8 cellular contexts compared by ENCODE assay signal in the genomic region with DNA sequence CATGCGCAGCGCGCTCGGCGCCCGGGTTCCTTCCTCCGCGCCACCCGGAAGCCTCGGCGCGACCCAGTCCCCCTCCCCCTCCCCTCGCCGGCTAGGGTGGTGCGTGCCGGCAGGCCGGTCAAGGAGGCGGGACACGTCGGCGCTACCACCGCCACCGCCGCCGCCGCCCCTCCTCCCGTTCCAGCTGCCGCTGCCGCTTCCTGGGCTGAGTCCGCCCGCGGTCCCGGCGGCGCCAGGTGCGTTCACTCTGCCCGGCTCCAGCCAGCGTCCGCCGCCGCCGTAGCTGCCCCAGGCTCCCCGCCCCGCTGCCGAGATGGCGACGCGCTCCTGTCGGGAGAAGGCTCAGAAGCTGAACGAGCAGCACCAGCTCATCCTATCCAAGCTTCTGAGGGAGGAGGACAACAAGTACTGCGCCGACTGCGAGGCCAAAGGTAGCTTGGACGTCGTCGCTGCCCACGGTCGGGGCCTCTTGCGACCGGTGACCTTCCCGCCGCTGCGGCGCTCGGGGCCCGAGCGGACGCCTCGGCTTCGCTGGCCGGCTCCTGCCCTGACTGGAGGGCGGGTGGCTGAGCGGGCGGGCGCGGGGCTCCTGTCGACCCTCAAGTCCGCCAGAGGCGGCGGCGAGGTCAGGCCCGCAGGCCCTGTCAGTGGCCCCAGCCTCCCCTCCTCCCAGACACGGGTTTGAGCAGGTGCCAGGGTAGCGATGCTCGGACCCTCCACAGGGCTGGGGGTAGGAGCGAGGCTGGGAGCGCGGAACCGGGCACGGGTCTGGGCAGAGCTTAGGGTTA. TPM values are rescaled to one million over a fixed set of nuclear protein-coding genes. Genes with fewer than 3 reads are reported as not detected.
A peak's percentile ranks its signal among the peaks of the same experiment; 100 is the strongest.
DNase-seq lines count a peak whose midpoint lies in the region; ATAC-seq and TF ChIP-seq lines count a peak whose summit lies in the region.

A gene (plus strand): TSS at position 173 of the 788 bp plus-strand sequence. CDS start 141 bp downstream, at position 314.

- intact Hi-C loops in left cardiac atrium (cut with DNase I), result loop anchor here in 1 of 2 donors (5.0 kb wide), 1 partner anchor 116 kb away; no protein-coding TSS in a partner anchor

- peak within 1 kb of the TSS; percentile 92 for H3K4me3 Mint-ChIP-seq in T-helper 1 cell treated with Interleukin-12 subunit alpha and Interleukin-12 subunit beta and Interleukin-4 antibody, amounts not matched to agents 30 μg/mL and 1 μg/mL, for 36 hours
- H3K4me3 Mint-ChIP-seq in progenitor cell of endocrine pancreas (ENCODE audit: low read depth), result peak within 1 kb of the TSS; percentile 90

- H3K36me3 Mint-ChIP-seq in T-helper 1 cell treated with Interleukin-12 subunit alpha and Interleukin-12 subunit beta and Interleukin-4 antibody, amounts not matched to agents 30 μg/mL and 1 μg/mL, for 36 hours (ENCODE audit: low read depth), result peaks cover 20% of the 10 kb centered on the region
- no peaks in the 10 kb centered on the region for H3K36me3 Mint-ChIP-seq in progenitor cell of endocrine pancreas (ENCODE audit: insufficient read depth)

- peaks cover 50% of the 10 kb centered on the region for H3K4me1 Mint-ChIP-seq in T-helper 1 cell treated with Interleukin-12 subunit alpha and Interleukin-12 subunit beta and Interleukin-4 antibody, amounts not matched to agents 30 μg/mL and 1 μg/mL, for 36 hours (ENCODE audit: low read depth)
- peaks cover 37% of the 10 kb centered on the region for H3K4me1 Mint-ChIP-seq in progenitor cell of endocrine pancreas (ENCODE audit: low read depth)

- H3K9me3 Mint-ChIP-seq in T-helper 1 cell treated with Interleukin-12 subunit alpha and Interleukin-12 subunit beta and Interleukin-4 antibody, amounts not matched to agents 30 μg/mL and 1 μg/mL, for 36 hours, result no peaks in the 10 kb centered on the region
- H3K9me3 Mint-ChIP-seq in progenitor cell of endocrine pancreas (ENCODE audit: low read depth), result no peaks in the 10 kb centered on the region

- ATAC-seq in HG02852 (IDR thresholded peaks at IDR 0.05; ENCODE audit: unreplicated experiment) (peak; percentile 90), left cardiac atrium (peak; percentile 99)

- peak within 1 kb of the TSS; percentile 92 for H3K27ac Mint-ChIP-seq in T-helper 1 cell treated with Interleukin-12 subunit alpha and Interleukin-12 subunit beta and Interleukin-4 antibody, amounts not matched to agents 30 μg/mL and 1 μg/mL, for 36 hours
- peak within 1 kb of the TSS; percentile 94 for H3K27ac Mint-ChIP-seq in progenitor cell of endocrine pancreas

- in situ Hi-C loops in GM13977 (cut with MboI; ENCODE audit: low pct_unique_long_range_greater_than_20kb, low sequenced_read_pairs, unreplicated experiment), result no loop called here

- H3K27me3 Mint-ChIP-seq in T-helper 1 cell treated with Interleukin-12 subunit alpha and Interleukin-12 subunit beta and Interleukin-4 antibody, amounts not matched to agents 30 μg/mL and 1 μg/mL, for 36 hours (ENCODE audit: low read depth), result no peaks in the 10 kb centered on the region
- no peaks in the 10 kb centered on the region for H3K27me3 Mint-ChIP-seq in progenitor cell of endocrine pancreas

- no peak for TF ChIP-seq CTCF in GM13977 (IDR thresholded peaks at IDR 0.05; ENCODE audit: extremely low read depth, insufficient read depth, missing control alignments)
- peak; percentile 44 for TF ChIP-seq CTCF in progenitor cell of endocrine pancreas (IDR thresholded peaks at IDR 0.05; ENCODE audit: unreplicated experiment)

- DNase-seq in GM13977 (ENCODE audit: low spot score), result peak; percentile 96
- peak; percentile 39 for DNase-seq in NCI-H1436 treated with DMSO at 0.1 percent for 48 hours (lab: John Stamatoyannopoulos, UW)
- DNase-seq in amniotic stem cell (lab: John Stamatoyannopoulos, UW), result peak; percentile 68
- DNase-seq in left cardiac atrium, result peak; percentile 96
- DNase-seq in progenitor cell of endocrine pancreas (ENCODE audit: low spot score, unreplicated experiment), result peak; percentile 89
- DNase-seq in ureter (ENCODE audit: low spot score), result peak; percentile 96

RNA-seq across cellular contexts. Expression of the gene that starts here (rescaled TPM):
- total RNA-seq in left cardiac atrium, result 10 to 100 TPM; 24.4 to 27.8 TPM
- 32.8 and 34.1 TPM in 2 replicates for total RNA-seq in progenitor cell of endocrine pancreas
- 21.9 TPM for total RNA-seq in ureter

Comparison
In these comparisons a context has a peak if more than half of its experiments do, and no peak if none do; other contexts are left out.
1. Peak in every context shown above with its lines: DNase-seq and ATAC-seq.
2. DNase-seq: peak in every context shown above with its lines; median percentile 96 in GM13977; 96 in left cardiac atrium; 96 in ureter; 89 in progenitor cell of endocrine pancreas; 68 in amniotic stem cell; 39 in NCI-H1436 treated with DMSO at 0.1 percent for 48 hours.